Comparison of ENCODE assay signal across 8 cellular contexts in the genomic region with DNA sequence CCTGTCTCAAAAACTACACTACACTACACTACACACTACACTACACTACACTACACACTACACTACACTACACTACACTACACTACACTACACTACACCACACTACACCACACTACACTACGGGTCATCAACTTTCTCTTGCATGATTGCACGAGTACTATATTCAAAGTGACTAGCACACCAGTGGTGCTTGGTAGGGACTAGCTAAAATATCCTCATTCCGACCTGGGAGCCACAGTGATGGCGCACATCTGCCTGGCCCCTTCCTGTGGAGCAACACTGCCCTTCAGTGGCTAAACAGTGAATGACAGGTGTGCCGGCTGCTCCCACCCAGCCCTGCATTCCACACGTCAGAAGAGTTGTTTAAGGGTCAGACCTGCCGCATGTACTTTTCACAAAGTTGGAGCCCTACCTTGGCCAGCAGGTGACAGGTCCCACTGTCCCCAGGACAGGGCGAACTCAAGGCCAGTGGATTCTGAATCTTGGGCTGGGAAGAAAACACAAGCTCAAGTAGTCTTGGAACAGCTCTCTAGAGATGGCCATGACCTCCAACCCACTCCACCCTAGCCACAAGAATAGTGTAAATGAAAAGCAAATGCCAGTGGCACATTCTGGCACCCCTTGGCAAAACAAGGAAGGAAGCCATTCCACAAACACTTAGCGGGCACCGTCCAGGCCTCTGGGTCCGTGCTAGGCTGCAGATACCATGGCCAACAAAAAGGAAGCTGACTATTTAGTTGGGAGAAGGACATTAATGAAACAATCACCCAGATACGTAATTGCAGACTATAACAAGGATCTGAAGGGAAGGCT. TPM values are rescaled to one million over a fixed set of nuclear protein-coding genes. Genes with fewer than 3 reads are reported as not detected.
DNase-seq lines count a peak whose midpoint lies in the region; ATAC-seq and TF ChIP-seq lines count a peak whose summit lies in the region.

No MANE protein-coding gene starts in this region.

- H3K27ac ChIP-seq in HCT116 (ENCODE audit: low read depth, low read length) (no peak overlapping the region), SK-N-SH (ENCODE audit: low read depth in 2 of 2, low read length in 1 of 2) (no peak overlapping the region), prostate gland (no peak overlapping the region), aorta (ENCODE audit: low read depth in 1 of 2, low read length in 2 of 2) (no peak overlapping the region)

- TF ChIP-seq POLR2A in HCT116 (IDR thresholded peaks at IDR 0.05; ENCODE audit: borderline replicate concordance, extremely low read depth, insufficient read depth, insufficient read length) (no peak), prostate gland (IDR thresholded peaks at IDR 0.05) (no peak)

- H3K27me3 ChIP-seq in HCT116 (ENCODE audit: insufficient read depth, low read length), result no peaks in the 10 kb centered on the region
- no peaks in the 10 kb centered on the region for H3K27me3 ChIP-seq in SK-N-SH (ENCODE audit: insufficient read depth)
- H3K27me3 ChIP-seq in prostate gland (replicated peaks; ENCODE audit: insufficient read depth), result no peaks in the 10 kb centered on the region
- H3K27me3 ChIP-seq in aorta (ENCODE audit: control insufficient read depth in 1 of 2, insufficient read depth in 2 of 2, low read length in 1 of 2), result no peaks in the 10 kb centered on the region

- H3K36me3 Mint-ChIP-seq in activated naive CD4-positive, alpha-beta T cell treated with anti-CD3 and anti-CD28 coated beads, Interleukin-2, amount 10 ng/mL, durations not matched to agents 7 days and 5 days, result no peaks in the 10 kb centered on the region

- H3K36me3 ChIP-seq in HCT116 (ENCODE audit: control insufficient read depth in 1 of 2, insufficient read depth in 2 of 2, low read length in 2 of 2) (no peaks in the 10 kb centered on the region), SK-N-SH (replicated peaks in 1 of 2; ENCODE audit: control insufficient read depth in 1 of 2, insufficient read depth in 2 of 2, low read length in 1 of 2) (peaks cover 0 to 2% of the 10 kb centered on the region in 2 experiments), prostate gland (no peaks in the 10 kb centered on the region), aorta (ENCODE audit: control insufficient read depth in 1 of 2, insufficient read depth in 2 of 2, low read length in 1 of 2) (no peaks in the 10 kb centered on the region)

- H3K4me2 ChIP-seq in HCT116 (ENCODE audit: low read length) (peak overlapping the region; percentile 47), SK-N-SH (no peak overlapping the region)

- H3K9ac ChIP-seq in HCT116 (ENCODE audit: low read length) (no peak overlapping the region), SK-N-SH (no peak overlapping the region)

- H3K4me1 ChIP-seq in HCT116 (ENCODE audit: control insufficient read depth in 1 of 2, insufficient read depth in 2 of 2, low read length in 2 of 2) (peaks cover 3 to 11% of the 10 kb centered on the region in 2 experiments; a peak in 3 of 4 replicates), SK-N-SH (ENCODE audit: control insufficient read depth in 1 of 2, insufficient read depth in 2 of 2, low read depth in 1 of 2, low read length in 1 of 2) (peaks cover 2 to 17% of the 10 kb centered on the region in 2 experiments; a peak in 1 of 4 replicates), prostate gland (replicated peaks) (no peaks in the 10 kb centered on the region), aorta (ENCODE audit: control insufficient read depth in 1 of 2, insufficient read depth in 2 of 2, low read length in 2 of 2) (no peaks in the 10 kb centered on the region)

- ATAC-seq in HCT116 (peak; percentile 98), Right ventricle myocardium inferior (peak; percentile 94), aorta (ENCODE audit: low FRiP score) (peak; percentile 93)

- H3K9me3 ChIP-seq in HCT116 (ENCODE audit: control insufficient read depth in 1 of 2, insufficient read depth in 1 of 2, low read depth in 1 of 2, low read length in 2 of 2) (no peaks in the 10 kb centered on the region), SK-N-SH (no peaks in the 10 kb centered on the region), prostate gland (no peaks in the 10 kb centered on the region), aorta (ENCODE audit: control insufficient read depth, low read length) (no peaks in the 10 kb centered on the region)

- no TSS peak for BruUV-seq in HCT116 (replicated peaks; lab: Mats Ljungman, UMichigan)

- H3K4me3 ChIP-seq in GM12865 (ENCODE audit: low read depth, low read length), result no peak overlapping the region
- no peak overlapping the region for H3K4me3 ChIP-seq in HCT116 (replicated peaks in 1 of 2; ENCODE audit: low read depth in 1 of 2, low read length in 2 of 2)
- no peak overlapping the region; a peak in 1 of 4 replicates for H3K4me3 ChIP-seq in SK-N-SH (ENCODE audit: low read depth in 2 of 2, low read length in 1 of 2)
- H3K4me3 ChIP-seq in prostate gland, result no peak overlapping the region
- H3K4me3 ChIP-seq in aorta (ENCODE audit: low read length in 2 of 2), result no peak overlapping the region

- peaks cover 30% of the 10 kb centered on the region for H3K27me3 Mint-ChIP-seq in activated naive CD4-positive, alpha-beta T cell treated with anti-CD3 and anti-CD28 coated beads, Interleukin-2, amount 10 ng/mL, durations not matched to agents 7 days and 5 days

- TF ChIP-seq EP300 in SK-N-SH (IDR thresholded peaks at IDR 0.05; ENCODE audit: borderline replicate concordance in 1 of 2, low read depth in 1 of 2, low read length in 1 of 2), result no peak

- no peak overlapping the region for H3K4me3 Mint-ChIP-seq in activated naive CD4-positive, alpha-beta T cell treated with anti-CD3 and anti-CD28 coated beads, Interleukin-2, amount 10 ng/mL, durations not matched to agents 7 days and 5 days

- peak; percentile 99 for TF ChIP-seq CTCF in GM12865 (IDR thresholded peaks at IDR 0.05; ENCODE audit: insufficient read depth, low read depth, low read length, missing control alignments)
- TF ChIP-seq CTCF in HCT116 (IDR thresholded peaks at IDR 0.05 in 2 of 3, conservative IDR thresholded peaks at IDR 0.05 in 1 of 3; ENCODE audit: borderline replicate concordance in 1 of 3, insufficient read depth in 1 of 3, low read depth in 2 of 3, low read length in 2 of 3), result peak; percentile 94 to 97 (median 97)
- peak; percentile 99 for TF ChIP-seq CTCF in SK-N-SH (IDR thresholded peaks at IDR 0.05)
- peak; percentile 88 to 98 (median 96) for TF ChIP-seq CTCF in prostate gland (IDR thresholded peaks at IDR 0.05)

- 33% methylated on average over 12 of the region's 12 CpGs for WGBS in SK-N-SH (ENCODE audit: low lambda C conversion rate)
- WGBS in prostate gland, result 38% methylated on average over 11 of the region's 12 CpGs
- 27 to 29% methylated on average over 12 of the region's 12 CpGs for WGBS in aorta, 2 donors

- H3K4me1 Mint-ChIP-seq in activated naive CD4-positive, alpha-beta T cell treated with anti-CD3 and anti-CD28 coated beads, Interleukin-2, amount 10 ng/mL, durations not matched to agents 7 days and 5 days, result no peaks in the 10 kb centered on the region

- H3K27ac Mint-ChIP-seq in activated naive CD4-positive, alpha-beta T cell treated with anti-CD3 and anti-CD28 coated beads, Interleukin-2, amount 10 ng/mL, durations not matched to agents 7 days and 5 days, result no peak overlapping the region

- TF ChIP-seq RAD21 in HCT116 (IDR thresholded peaks at IDR 0.05; ENCODE audit: low read depth) (peak; percentile 100), SK-N-SH (IDR thresholded peaks at IDR 0.05; ENCODE audit: low read length) (peak; percentile 100)

- no peaks in the 10 kb centered on the region for H3K9me3 Mint-ChIP-seq in activated naive CD4-positive, alpha-beta T cell treated with anti-CD3 and anti-CD28 coated beads, Interleukin-2, amount 10 ng/mL, durations not matched to agents 7 days and 5 days

- CTCF ChIA-PET in HCT116 (lab: Charles Lee), result interaction anchor here (0.6 to 2.5 kb wide), 27 partner anchors 8 to 1253 kb away, joined by 3 to 13 read pairs (median 4); no protein-coding TSS in a partner anchor
- CTCF ChIA-PET in SK-N-SH (lab: Yijun Ruan, JAX), result interaction anchor here (0.5 to 7.1 kb wide), 129 partner anchors 9 to 840 kb away, joined by 3 to 107 read pairs (median 5); partner anchors contain the start of gene MCFD2
- CTCF ChIA-PET in activated naive CD4-positive, alpha-beta T cell treated with anti-CD3 and anti-CD28 coated beads, Interleukin-2, amount 10 ng/mL, durations not matched to agents 7 days and 5 days (lab: Charles Lee), result interaction anchor here (0.6 to 2.6 kb wide), 19 partner anchors 8 to 673 kb away, joined by 3 to 32 read pairs (median 3); no protein-coding TSS in a partner anchor

- peak; percentile 84 for DNase-seq in GM12865 (ENCODE audit: low read depth)
- DNase-seq in HCT116 (ENCODE audit: low read depth, low spot score), result peak; percentile 57
- DNase-seq in NAMALWA (ENCODE audit: low spot score), result peak; percentile 89
- DNase-seq in SK-N-SH, result peak; percentile 87
- peak; percentile 77 for DNase-seq in activated naive CD4-positive, alpha-beta T cell treated with anti-CD3 and anti-CD28 coated beads, Interleukin-2, amount 10 ng/mL, durations not matched to agents 7 days and 5 days
- DNase-seq in Right ventricle myocardium inferior (ENCODE audit: missing footprints), result peak; percentile 87
- peak; percentile 54 for DNase-seq in prostate gland (ENCODE audit: low spot score)
- DNase-seq in aorta, result peak; percentile 81 to 91

- POLR2A ChIA-PET in HCT116 (lab: Charles Lee) (interaction anchor here (1.0 kb wide), 2 partner anchors 10 to 247 kb away, joined by 3 read pairs; no protein-coding TSS in a partner anchor), SK-N-SH (lab: Yijun Ruan, JAX) (interaction anchor here (0.7 to 1.2 kb wide), 7 partner anchors 13 to 407 kb away, joined by 3 to 5 read pairs (median 3); partner anchors contain the start of gene MCFD2)

- RAD21 ChIA-PET in HCT116 (lab: Charles Lee; ENCODE audit: low non-redundant PET in 1 of 2, low total read pairs in 2 of 2, uncharacterized antibody in 2 of 2, unreplicated experiment in 2 of 2), result interaction anchor here (1.0 to 1.3 kb wide), 8 partner anchors 10 to 451 kb away, joined by 3 to 6 read pairs (median 3); no protein-coding TSS in a partner anchor

- intact Hi-C loops in HCT116 (cut with micrococcal nuclease), result loop anchor here (1.0 to 2.0 kb wide), 3 partner anchors 404 to 691 kb away; no protein-coding TSS in a partner anchor
- intact Hi-C loops in Right ventricle myocardium inferior (cut with DNase I), result loop anchor here (2.0 kb wide), 1 partner anchor 404 kb away; no protein-coding TSS in a partner anchor
- intact Hi-C loops in prostate gland (cut with DNase I), result loop anchor here (2.0 to 5.0 kb wide), 2 partner anchors 51 to 404 kb away; no protein-coding TSS in a partner anchor
- intact Hi-C loops in aorta (cut with DNase I), result loop anchor here (5.0 to 10.0 kb wide), 4 partner anchors 151 to 668 kb away; partner anchors contain the start of gene MCFD2 (in 1 of the 2)

- no peaks in the 10 kb centered on the region for H4K20me1 ChIP-seq in HCT116 (ENCODE audit: insufficient read depth)
- H4K20me1 ChIP-seq in SK-N-SH (ENCODE audit: insufficient read depth), result no peaks in the 10 kb centered on the region

- H3K9me2 ChIP-seq in HCT116 (ENCODE audit: insufficient read depth) (no peaks in the 10 kb centered on the region), SK-N-SH (no peaks in the 10 kb centered on the region)

- H3K79me2 ChIP-seq in HCT116 (ENCODE audit: insufficient read depth, low read length) (no peaks in the 10 kb centered on the region), SK-N-SH (ENCODE audit: insufficient read depth) (no peaks in the 10 kb centered on the region)

- no peaks in the 10 kb centered on the region for H3F3A ChIP-seq in SK-N-SH (replicated peaks; ENCODE audit: insufficient read depth)

- H2AFZ ChIP-seq in HCT116 (ENCODE audit: low read depth, low read length, poor library complexity, severe bottlenecking), result peak overlapping the region; percentile 75
- H2AFZ ChIP-seq in SK-N-SH (ENCODE audit: low read depth), result no peak overlapping the region

RNA-seq across cellular contexts. Expression of gene EPCAM, which starts 45.9 kb away (rescaled TPM):
- total RNA-seq in HCT116 (2021; ENCODE audit: unreplicated experiment) (274 TPM), Right ventricle myocardium inferior (0.49 TPM), prostate gland (10 to 100 TPM; 38.8 to 59.9 TPM), aorta (under 1 TPM in 1 of 2 donors, not detected in 1; 0.32 TPM)
- polyA plus RNA-seq in HCT116 (2012), result 191 and 235 TPM in 2 replicates
- polyA plus RNA-seq in SK-N-SH (2012; rRNA removed) (0.43 and 0.54 TPM in 2 replicates), aorta (10 to 100 TPM in 1 of 2 donors, 1 to 10 TPM in 1; 3.1 to 58.1 TPM)
- 0.49 and 0.80 TPM in 2 replicates for polyA plus RNA-seq in SK-N-SH (2012; cell fraction: cytosol; rRNA removed)
- 1.1 and 1.3 TPM in 2 replicates for polyA plus RNA-seq in SK-N-SH (2012; cell fraction: nucleus; rRNA removed)

Comparison
In these comparisons a context has a peak if more than half of its experiments do, and no peak if none do; other contexts are left out.
1. RNA of gene EPCAM, which starts 45.9 kb away (total RNA-seq): 274 TPM in HCT116 (single experiment) and 38.8 to 59.9 TPM in prostate gland; 0.49 TPM in Right ventricle myocardium inferior (single experiment) and 0.32 TPM in aorta; every median in the first group is over 10 times any median in the second.
2. Peak in every context shown above with its lines, with median percentiles within 50 percentile points of each other: DNase-seq, CTCF ChIP-seq and ATAC-seq.